ENCODE assay signal across 28 cellular contexts in the genomic region with DNA sequence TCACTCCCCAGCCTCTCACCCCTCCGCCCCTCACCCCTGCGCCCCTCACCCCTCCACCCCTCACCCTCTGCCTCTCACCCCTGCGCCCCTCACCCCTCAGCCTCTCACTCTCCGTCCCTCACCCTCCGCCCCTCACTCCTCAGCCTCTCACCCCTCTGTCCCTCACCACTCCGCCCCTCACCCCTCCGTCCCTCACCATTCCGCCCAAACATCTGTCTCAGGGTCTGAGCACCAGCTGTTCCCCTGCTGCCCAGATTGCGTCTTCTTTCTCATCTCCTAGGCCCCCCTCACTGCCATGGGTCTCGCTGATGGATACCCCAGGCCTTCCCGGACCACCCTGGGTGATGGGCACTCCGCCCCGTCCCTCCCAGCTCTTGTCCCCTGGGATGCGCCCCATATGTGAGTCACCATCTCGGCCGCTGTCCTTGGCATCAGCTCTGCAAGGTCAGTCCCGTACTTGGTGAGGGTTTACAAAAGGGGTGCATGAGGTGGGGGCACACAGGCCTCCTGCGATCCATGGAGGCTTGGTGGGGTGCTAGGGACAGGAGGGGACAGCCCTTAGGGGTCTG.
"Had no signal": no experiment of that assay in that cellular context is flagged by ENCODE, and none has a peak within 500 bp of the region (broad histone marks: within the 10 kb centered on the region; RNA-seq: fewer than 3 reads in every experiment).

No MANE protein-coding gene starts in this region.

- H3K27me3 ChIP-seq: colonic mucosa had no signal

- H3K36me3 ChIP-seq: colonic mucosa, esophagus squamous epithelium, gastroesophageal sphincter, heart right ventricle had no signal

- ATAC-seq: activated CD8-positive, alpha-beta T cell treated with anti-CD3 and anti-CD28 coated beads for 36 hours; body of pancreas; gastroesophageal sphincter; heart right ventricle had no signal

- H3K4me1 ChIP-seq: body of pancreas, colonic mucosa, esophagus squamous epithelium, gastroesophageal sphincter, heart right ventricle had no signal

- H3K27ac Mint-ChIP-seq: activated CD8-positive, alpha-beta T cell treated with anti-CD3 and anti-CD28 coated beads for 36 hours; activated naive CD8-positive, alpha-beta T cell had no signal

- H3K4me3 ChIP-seq: body of pancreas, colonic mucosa, esophagus squamous epithelium, gastroesophageal sphincter, heart right ventricle had no signal

- H3K4me3 Mint-ChIP-seq: activated CD8-positive, alpha-beta T cell treated with anti-CD3 and anti-CD28 coated beads for 36 hours; activated naive CD8-positive, alpha-beta T cell had no signal

- FAIRE-seq: endometrium, endothelial cell of umbilical vein had no signal

- H3K27ac ChIP-seq: body of pancreas, colonic mucosa, epithelial cell of prostate, esophagus squamous epithelium, gastroesophageal sphincter, heart right ventricle had no signal

- H3K27me3 Mint-ChIP-seq: activated CD8-positive, alpha-beta T cell treated with anti-CD3 and anti-CD28 coated beads for 36 hours; activated naive CD8-positive, alpha-beta T cell had no signal

- H3K9me3 ChIP-seq: body of pancreas, colonic mucosa, esophagus squamous epithelium had no signal

- DNase-seq: activated CD4-positive, alpha-beta T cell treated with anti-CD3 and anti-CD28 coated beads for 1 hour; activated CD4-positive, alpha-beta T cell treated with anti-CD3 and anti-CD28 coated beads for 4 hours; activated CD4-positive, alpha-beta T cell treated with anti-CD3 and anti-CD28 coated beads, Interleukin-2, amount 50 U/mL, for 1 hour; activated CD4-positive, alpha-beta T cell treated with anti-CD3 and anti-CD28 coated beads, Interleukin-2, amount 50 U/mL, for 48 hours; activated CD4-positive, CD25-positive, alpha-beta regulatory T cell; activated CD8-positive, alpha-beta memory T cell treated with anti-CD3 and anti-CD28 coated beads for 24 hours; activated CD8-positive, alpha-beta T cell treated with anti-CD3 and anti-CD28 coated beads for 36 hours; activated effector memory CD4-positive, alpha-beta T cell treated with Interleukin-2 at 50 U/mL for 16 hours; activated gamma-delta T cell treated with Interleukin-2 at 50 U/mL for 16 hours; activated naive CD4-positive, alpha-beta T cell treated with anti-CD3 and anti-CD28 coated beads, Interleukin-2, amount 50 U/mL, for 16 hours; activated naive CD4-positive, alpha-beta T cell treated with Interleukin-2 at 50 U/mL for 16 hours; activated T-cell treated with anti-CD3 and anti-CD28 coated beads, Interleukin-2, amount 50 U/mL, for 48 hours; amniotic stem cell; anterior cingulate cortex; body of pancreas; caudate nucleus; cerebellar nuclear complex; colonic mucosa; effector CD8-positive, alpha-beta T cell; esophagus squamous epithelium; foreskin melanocyte; heart right ventricle; T-helper 2 cell had no signal
